Comparison of ENCODE assay signal across 8 cellular contexts in the genomic region with DNA sequence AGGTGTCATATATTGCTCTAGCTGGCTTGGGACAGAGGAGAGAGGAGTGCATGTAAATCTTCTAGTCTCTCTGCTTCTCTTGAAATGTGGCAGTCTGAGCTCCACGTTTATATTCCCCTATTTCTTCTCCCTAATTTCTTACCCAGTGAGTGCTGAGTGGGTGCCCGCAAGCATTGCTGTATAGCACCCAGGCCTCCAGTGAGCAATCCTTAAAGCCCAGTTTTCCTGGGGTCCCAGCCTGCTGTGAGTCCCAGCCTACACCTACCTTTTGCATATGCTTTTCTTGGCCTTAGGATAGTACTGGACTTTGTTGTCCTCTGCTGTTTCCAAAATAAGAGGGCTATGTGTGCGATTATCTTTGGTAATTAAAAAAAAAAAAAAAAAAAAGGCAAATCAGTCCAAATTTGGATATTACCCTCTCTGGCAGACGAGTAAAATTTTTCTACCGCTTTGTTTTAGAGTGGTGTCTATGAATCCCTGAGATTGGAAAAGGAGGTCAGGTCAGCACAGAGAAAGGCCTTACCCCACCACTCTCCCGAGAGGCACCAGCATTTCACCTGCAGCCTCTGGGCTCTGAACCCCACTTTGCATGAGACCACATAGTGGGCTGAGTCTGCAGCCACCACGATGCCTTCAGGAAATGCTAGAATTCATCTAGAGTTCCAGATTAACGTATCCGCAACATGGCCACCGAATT. TPM values are rescaled to one million over a fixed set of nuclear protein-coding genes. Genes with fewer than 3 reads are reported as not detected.
DNase-seq lines count a peak whose midpoint lies in the region; ATAC-seq and TF ChIP-seq lines count a peak whose summit lies in the region.

No MANE protein-coding gene starts in this region.

- H3K4me3 ChIP-seq in GM23248 (peak overlapping the region; percentile 86), hepatocyte (peak overlapping the region; percentile 34)

- H3K9me3 Mint-ChIP-seq in activated naive CD8-positive, alpha-beta T cell treated with anti-CD3 and anti-CD28 coated beads for 36 hours: peaks cover 3% of the 10 kb centered on the region

- H3K4me1 ChIP-seq in GM23248 (ENCODE audit: insufficient read depth): peaks cover 47% of the 10 kb centered on the region
- H3K4me1 ChIP-seq in hepatocyte (ENCODE audit: insufficient read depth): peaks cover 3% of the 10 kb centered on the region

- H4K20me1 ChIP-seq in GM23248 (ENCODE audit: insufficient read depth) (no peaks in the 10 kb centered on the region), hepatocyte (ENCODE audit: insufficient read depth, poor library complexity, severe bottlenecking) (no peaks in the 10 kb centered on the region)

- H2AFZ ChIP-seq in GM23248: peak overlapping the region; percentile 92
- peak overlapping the region; percentile 68 for H2AFZ ChIP-seq in hepatocyte

- H3K27me3 ChIP-seq in GM23248 (replicated peaks; ENCODE audit: insufficient read depth) (no peaks in the 10 kb centered on the region), hepatocyte (no peaks in the 10 kb centered on the region)

- H3K9me2 ChIP-seq in GM23248 (ENCODE audit: insufficient read depth): peaks cover 4% of the 10 kb centered on the region; the same call in 1 of the 2 replicates
- H3K9me2 ChIP-seq in hepatocyte (replicated peaks; ENCODE audit: insufficient read depth): no peaks in the 10 kb centered on the region

- no peaks in the 10 kb centered on the region for H3K36me3 Mint-ChIP-seq in activated naive CD8-positive, alpha-beta T cell treated with anti-CD3 and anti-CD28 coated beads for 36 hours

- H3K27me3 Mint-ChIP-seq in activated naive CD8-positive, alpha-beta T cell treated with anti-CD3 and anti-CD28 coated beads for 36 hours: peaks cover 29% of the 10 kb centered on the region

- H3K9me3 ChIP-seq in GM23248 (ENCODE audit: low read depth): no peaks in the 10 kb centered on the region
- no peaks in the 10 kb centered on the region for H3K9me3 ChIP-seq in hepatocyte (ENCODE audit: low read depth)

- peak overlapping the region; percentile 97 for H3K9ac ChIP-seq in GM23248

- peak; percentile 30 for ATAC-seq in SK-N-SH treated with all-trans-retinoic acid at 6 μM for 48 hours

- H3K27ac Mint-ChIP-seq in activated naive CD8-positive, alpha-beta T cell treated with anti-CD3 and anti-CD28 coated beads for 36 hours: no peak overlapping the region

- H3K27ac ChIP-seq in GM23248 (peak overlapping the region; percentile 99), hepatocyte (peak overlapping the region; percentile 85), temporal lobe (ENCODE audit: low read depth, low read length) (peak overlapping the region; percentile 56)

- H3F3A ChIP-seq in GM23248 (ENCODE audit: insufficient read depth): peaks cover 67% of the 10 kb centered on the region

- DNase-seq in GM23248: peak; percentile 66
- no peak for DNase-seq in hepatocyte (ENCODE audit: low spot score)
- no peak for DNase-seq in kidney glomerular epithelial cell (lab: John Stamatoyannopoulos, UW)
- DNase-seq in activated CD8-positive, alpha-beta memory T cell treated with anti-CD3 and anti-CD28 coated beads for 24 hours: no peak
- DNase-seq in activated naive CD8-positive, alpha-beta T cell treated with anti-CD3 and anti-CD28 coated beads for 36 hours: no peak
- DNase-seq in NCI-H526 (lab: John Stamatoyannopoulos, UW): no peak

- no peaks in the 10 kb centered on the region for H3K36me3 ChIP-seq in GM23248 (ENCODE audit: low read depth)
- no peaks in the 10 kb centered on the region for H3K36me3 ChIP-seq in hepatocyte (replicated peaks; ENCODE audit: insufficient read depth, low read depth)

- no peaks in the 10 kb centered on the region for H3K4me1 Mint-ChIP-seq in activated naive CD8-positive, alpha-beta T cell treated with anti-CD3 and anti-CD28 coated beads for 36 hours

- in situ Hi-C loops in GM23248 (cut with MboI): no loop called here

- no peak overlapping the region for H3K4me3 Mint-ChIP-seq in activated naive CD8-positive, alpha-beta T cell treated with anti-CD3 and anti-CD28 coated beads for 36 hours

- peaks cover 64% of the 10 kb centered on the region for H3K79me2 ChIP-seq in GM23248 (ENCODE audit: insufficient read depth)
- H3K79me2 ChIP-seq in hepatocyte: peaks cover 21% of the 10 kb centered on the region

- WGBS in GM23248 (ENCODE audit: low coverage in 1 of 2, low lambda C conversion rate in 2 of 2, missing lambda C conversion rate in 2 of 2), 2 experiments: 7% methylated on average over 10 of the region's 10 CpGs
- 39% methylated on average over 10 of the region's 10 CpGs for WGBS in hepatocyte (ENCODE audit: low lambda C conversion rate, missing lambda C conversion rate)

- no peak for TF ChIP-seq CTCF in hepatocyte (IDR thresholded peaks at IDR 0.05; ENCODE audit: poor library complexity)

- H3K4me2 ChIP-seq in GM23248 (ENCODE audit: unreplicated experiment) (peak overlapping the region; percentile 85), hepatocyte (peak overlapping the region; percentile 75)

TF ChIP-seq in SK-N-SH treated with all-trans-retinoic acid at 6 μM for 48 hours, 23 proteins besides CTCF, POLR2A, EP300 and RAD21:
- TF ChIP-seq ZNF70 (CRISPR knock-in tag; IDR thresholded peaks at IDR 0.05): no peak
- TF ChIP-seq, protein P1, sequence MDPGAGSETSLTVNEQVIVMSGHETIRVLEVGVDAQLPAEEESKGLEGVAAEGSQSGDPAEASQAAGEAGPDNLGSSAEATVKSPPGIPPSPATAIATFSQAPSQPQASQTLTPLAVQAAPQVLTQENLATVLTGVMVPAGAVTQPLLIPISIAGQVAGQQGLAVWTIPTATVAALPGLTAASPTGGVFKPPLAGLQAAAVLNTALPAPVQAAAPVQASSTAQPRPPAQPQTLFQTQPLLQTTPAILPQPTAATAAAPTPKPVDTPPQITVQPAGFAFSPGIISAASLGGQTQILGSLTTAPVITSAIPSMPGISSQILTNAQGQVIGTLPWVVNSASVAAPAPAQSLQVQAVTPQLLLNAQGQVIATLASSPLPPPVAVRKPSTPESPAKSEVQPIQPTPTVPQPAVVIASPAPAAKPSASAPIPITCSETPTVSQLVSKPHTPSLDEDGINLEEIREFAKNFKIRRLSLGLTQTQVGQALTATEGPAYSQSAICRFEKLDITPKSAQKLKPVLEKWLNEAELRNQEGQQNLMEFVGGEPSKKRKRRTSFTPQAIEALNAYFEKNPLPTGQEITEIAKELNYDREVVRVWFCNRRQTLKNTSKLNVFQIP (CRISPR knock-in tag; IDR thresholded peaks at IDR 0.05; ENCODE audit: borderline replicate concordance, low read depth): no peak
- TF ChIP-seq OSR1 (CRISPR knock-in tag; IDR thresholded peaks at IDR 0.05): no peak
- TF ChIP-seq ARNTL (CRISPR knock-in tag; IDR thresholded peaks at IDR 0.05; ENCODE audit: borderline replicate concordance, low read depth): no peak
- TF ChIP-seq RARB (CRISPR knock-in tag; IDR thresholded peaks at IDR 0.05): no peak
- no peak for TF ChIP-seq GLIS3 (CRISPR knock-in tag; IDR thresholded peaks at IDR 0.05)
- no peak for TF ChIP-seq SNAI2 (CRISPR knock-in tag; IDR thresholded peaks at IDR 0.05)
- TF ChIP-seq ZNF565 (CRISPR knock-in tag; conservative IDR thresholded peaks at IDR 0.05; ENCODE audit: low read depth): no peak
- TF ChIP-seq ESRRG (CRISPR knock-in tag; IDR thresholded peaks at IDR 0.05): no peak
- TF ChIP-seq ZFP30 (CRISPR knock-in tag; IDR thresholded peaks at IDR 0.05): no peak
TF ChIP-seq in SK-N-SH treated with all-trans-retinoic acid at 6 μM for 48 hours: peak in this region for 0.

RNA-seq across cellular contexts. Expression of gene MGST1, which starts 1.1 kb away (rescaled TPM):
- total RNA-seq in GM23248 (2014; rRNA removed; shearing (Covaris generic)): 122 and 141 TPM in 2 replicates
- polyA plus RNA-seq in GM23248 (2016; fragmentation: Nextera tagmentation; extraction: Ambion mirVana): 1,022 and 1,023 TPM in 2 replicates
- total RNA-seq in hepatocyte: 256 and 271 TPM in 2 replicates
- polyA plus RNA-seq in hepatocyte: 300 and 434 TPM in 2 replicates
- 0.98 TPM for total RNA-seq in temporal lobe
- not detected for total RNA-seq in activated naive CD8-positive, alpha-beta T cell treated with anti-CD3 and anti-CD28 coated beads for 36 hours

Comparison
In these comparisons a context has a peak if more than half of its experiments do, and no peak if none do; other contexts are left out.
1. RNA of gene MGST1, which starts 1.1 kb away (total RNA-seq): 256 to 271 TPM in hepatocyte and 122 to 141 TPM in GM23248; 0.98 TPM in temporal lobe (single experiment) and not detected in activated naive CD8-positive, alpha-beta T cell treated with anti-CD3 and anti-CD28 coated beads for 36 hours; every median in the first group is over 10 times any median in the second.
2. Peak in every context shown above with its lines, with median percentiles within 50 percentile points of each other: H3K27ac ChIP-seq.